Comparison of ENCODE assay signal across 1 cellular context in genomic region chr19:45314708-45315107, GRCh38.
TF ChIP-seq lines count a peak whose summit lies in the region.

No MANE protein-coding gene starts in this region.

TF ChIP-seq in HepG2, 621 proteins besides CTCF, POLR2A, EP300 and RAD21:
- TF ChIP-seq ZNF564 (CRISPR knock-in tag; IDR thresholded peaks at IDR 0.05) (no peak), ZNF549 (CRISPR knock-in tag; IDR thresholded peaks at IDR 0.05) (no peak), ZNF121 (CRISPR knock-in tag; IDR thresholded peaks at IDR 0.05) (0 out of 2 replicates have a peak, but pooled peaks have one; percentile 32), GABPA (IDR thresholded peaks at IDR 0.05; ENCODE audit: low read depth, low read length) (no peak), GABPA (CRISPR knock-in tag; IDR thresholded peaks at IDR 0.05; ENCODE audit: low read depth) (no peak), HNRNPL (IDR thresholded peaks at IDR 0.05; ENCODE audit: low read depth, low read length) (no peak), ZNF556 (CRISPR knock-in tag; IDR thresholded peaks at IDR 0.05; ENCODE audit: borderline replicate concordance) (no peak), NR2C2 (CRISPR knock-in tag; IDR thresholded peaks at IDR 0.05; ENCODE audit: borderline replicate concordance) (no peak)
